ENCODE assay signal across 18 cellular contexts in the genomic region with DNA sequence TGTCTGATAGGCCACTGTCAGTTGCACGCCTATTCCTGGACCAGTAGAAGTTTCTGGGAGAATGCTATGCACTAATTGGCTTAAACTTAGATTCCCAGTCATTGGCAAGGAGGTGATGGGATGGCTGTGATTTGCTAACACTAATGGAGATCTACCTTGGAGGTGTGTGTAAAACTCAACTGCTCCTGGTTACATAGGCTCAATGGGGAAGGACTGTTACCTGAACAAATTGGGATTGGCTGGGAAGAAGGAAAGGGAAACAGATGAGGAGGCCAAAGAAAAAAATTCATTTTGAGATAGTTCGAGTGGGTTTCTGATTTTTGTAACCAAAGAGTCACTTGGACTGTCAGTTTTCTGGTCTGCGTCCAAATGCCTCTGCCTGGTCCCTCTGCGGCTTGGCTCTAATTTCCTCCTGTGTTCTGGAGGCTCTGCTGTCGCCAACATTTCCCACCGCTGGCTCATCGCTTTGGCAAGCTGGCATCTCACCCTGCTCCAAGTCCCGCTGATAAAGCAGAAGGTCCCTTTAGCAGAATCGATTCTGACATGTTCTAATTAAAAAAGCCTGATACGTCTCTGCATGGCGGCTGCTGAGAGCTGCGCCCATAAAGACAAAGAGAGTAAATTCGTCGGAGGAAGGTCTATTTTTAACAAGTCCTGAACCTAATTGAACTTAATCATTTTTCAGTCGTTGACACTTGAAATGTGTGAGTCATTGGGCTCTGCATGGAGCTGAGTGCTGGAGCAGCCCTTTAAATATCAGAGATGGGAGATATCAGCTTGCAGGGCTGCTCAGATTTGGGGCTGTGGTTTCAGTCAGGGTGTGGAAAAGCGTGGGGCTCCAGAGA. TPM values are rescaled to one million over a fixed set of nuclear protein-coding genes. Genes with fewer than 3 reads are reported as not detected.
DNase-seq lines count a peak whose midpoint lies in the region; ATAC-seq, FAIRE-seq and TF ChIP-seq lines count a peak whose summit lies in the region.
"Had no signal": no experiment of that assay in that cellular context is flagged by ENCODE, and none has a peak within 500 bp of the region (broad histone marks: within the 10 kb centered on the region; RNA-seq: fewer than 3 reads in every experiment).

No MANE protein-coding gene starts in this region.

- intact Hi-C loops in adrenal gland (cut with DNase I): no loop called here

- H3K36me3 Mint-ChIP-seq in T-helper 17 cell (ENCODE audit: low read depth): no peaks in the 10 kb centered on the region

- no peak overlapping the region for H3K9ac ChIP-seq in skeletal muscle satellite cell (ENCODE audit: low read depth, low read length)

- H3K27ac Mint-ChIP-seq in T-helper 17 cell: no peak overlapping the region
- H3K27ac Mint-ChIP-seq: stimulated activated naive CD8-positive, alpha-beta T cell treated with anti-CD3 and anti-CD28 coated beads, Interleukin-15, amount 100 ng/mL, for 72 hours had no signal

- FAIRE-seq in small intestine (lab: Jason Lieb, UNC): no peak
- FAIRE-seq: GM12892 had no signal

- ATAC-seq in gastroesophageal sphincter: no peak
- ATAC-seq in T-helper 17 cell: no peak
- ATAC-seq in esophagus mucosa: no peak
- ATAC-seq: stimulated activated naive CD8-positive, alpha-beta T cell treated with anti-CD3 and anti-CD28 coated beads, Interleukin-15, amount 100 ng/mL, for 72 hours had no signal

- peak; percentile 13 for DNase-seq in HT1080 (ENCODE audit: low read depth)
- peak; percentile 55 to 90 (median 84) for DNase-seq in adrenal gland
- DNase-seq in T-helper 17 cell: no peak
- no peak for DNase-seq in small intestine
- DNase-seq: activated CD4-positive, alpha-beta T cell treated with anti-CD3 and anti-CD28 coated beads, Interleukin-2, amount 50 U/mL, for 1 hour; activated gamma-delta T cell; colonic mucosa; Kasumi-1; NCI-H526; ovary; stimulated activated CD4-positive, alpha-beta T cell treated with anti-CD3 and anti-CD28 coated beads, Interleukin-2, amount 100 ng/mL, for 48 hours; stimulated activated naive CD8-positive, alpha-beta T cell treated with anti-CD3 and anti-CD28 coated beads, Interleukin-15, amount 100 ng/mL, for 72 hours; T-helper 1 cell had no signal

- WGBS in adrenal gland, 4 donors: 30 to 48% (median 39%) methylated on average over 16 of the region's 16 CpGs
- WGBS in gastroesophageal sphincter (ENCODE audit: low coverage in 1 of 2), 2 donors: 33 to 42% methylated on average over 5 to 14 of the region's 16 CpGs
- 62 to 74% (median 73%) methylated on average over 16 of the region's 16 CpGs for WGBS in small intestine, 3 donors

- H3K27me3 Mint-ChIP-seq in T-helper 17 cell: peaks cover 38% of the 10 kb centered on the region

- TF ChIP-seq POLR2A in adrenal gland (IDR thresholded peaks at IDR 0.05): no peak
- TF ChIP-seq POLR2A in gastroesophageal sphincter (IDR thresholded peaks at IDR 0.05): no peak

- H3K4me3 ChIP-seq in adrenal gland (no peak overlapping the region), gastroesophageal sphincter (no peak overlapping the region), skeletal muscle satellite cell (ENCODE audit: low read length) (no peak overlapping the region), small intestine (ENCODE audit: low read depth in 1 of 2, low read length in 2 of 2) (no peak overlapping the region)
- H3K4me3 ChIP-seq: colonic mucosa, lung, ovary had no signal

- TF ChIP-seq EP300 in gastroesophageal sphincter (IDR thresholded peaks at IDR 0.05): no peak

- H3K9me3 ChIP-seq in adrenal gland (replicated peaks in 1 of 3): no peaks in the 10 kb centered on the region
- H3K9me3 ChIP-seq in gastroesophageal sphincter: no peaks in the 10 kb centered on the region
- H3K9me3 ChIP-seq in skeletal muscle satellite cell (replicated peaks; ENCODE audit: low read length): no peaks in the 10 kb centered on the region
- no peaks in the 10 kb centered on the region for H3K9me3 ChIP-seq in T-helper 17 cell (ENCODE audit: control insufficient read depth, low read length, poor library complexity, severe bottlenecking)
- H3K9me3 ChIP-seq in small intestine (ENCODE audit: control insufficient read depth, low read depth): no peaks in the 10 kb centered on the region
- H3K9me3 ChIP-seq: colonic mucosa, ovary had no signal

- peak overlapping the region; percentile 12 for H3K4me2 ChIP-seq in skeletal muscle satellite cell (ENCODE audit: low read length)

- H3K27me3 ChIP-seq in adrenal gland: no peaks in the 10 kb centered on the region
- H3K27me3 ChIP-seq in gastroesophageal sphincter: no peaks in the 10 kb centered on the region
- H3K27me3 ChIP-seq in skeletal muscle satellite cell (ENCODE audit: control insufficient read depth, insufficient read depth, low read length): peaks cover 65% of the 10 kb centered on the region
- H3K27me3 ChIP-seq in small intestine (ENCODE audit: control insufficient read depth in 2 of 2, insufficient read depth in 2 of 2, low read length in 2 of 2): no peaks in the 10 kb centered on the region
- H3K27me3 ChIP-seq: colonic mucosa, ovary had no signal

- peak overlapping the region in 4 of 5 donors; percentile 11 to 63 (median 31) for H3K27ac ChIP-seq in adrenal gland
- H3K27ac ChIP-seq in gastroesophageal sphincter: peak overlapping the region in 3 of 4 donors; percentile 21 to 61 (median 59)
- no peak overlapping the region for H3K27ac ChIP-seq in small intestine (ENCODE audit: low read depth in 1 of 2, low read length in 1 of 2)
- H3K27ac ChIP-seq: colonic mucosa, ovary had no signal

- no peaks in the 10 kb centered on the region for H3K36me3 ChIP-seq in adrenal gland (replicated peaks in 1 of 2)
- H3K36me3 ChIP-seq in gastroesophageal sphincter: no peaks in the 10 kb centered on the region
- H3K36me3 ChIP-seq in skeletal muscle satellite cell (ENCODE audit: insufficient read depth, low read length): no peaks in the 10 kb centered on the region
- H3K36me3 ChIP-seq in small intestine (ENCODE audit: control insufficient read depth in 2 of 2, insufficient read depth in 2 of 2, low read length in 2 of 2): no peaks in the 10 kb centered on the region
- H3K36me3 ChIP-seq: colonic mucosa, ovary had no signal

- no peak for TF ChIP-seq CTCF in adrenal gland (IDR thresholded peaks at IDR 0.05)
- TF ChIP-seq CTCF in gastroesophageal sphincter (IDR thresholded peaks at IDR 0.05): no peak

- peaks cover 17 to 34% of the 10 kb centered on the region in 2 donors for H3K4me1 ChIP-seq in adrenal gland (replicated peaks in 1 of 2)
- H3K4me1 ChIP-seq in gastroesophageal sphincter: peaks cover 0 to 26% (median 0%) of the 10 kb centered on the region in 3 donors
- H3K4me1 ChIP-seq in skeletal muscle satellite cell (ENCODE audit: control insufficient read depth, insufficient read depth, low read length): peaks cover 6% of the 10 kb centered on the region
- no peaks in the 10 kb centered on the region for H3K4me1 ChIP-seq in small intestine (ENCODE audit: control insufficient read depth in 2 of 2, insufficient read depth in 1 of 2, low read depth in 1 of 2, low read length in 1 of 2)
- H3K4me1 ChIP-seq: colonic mucosa had no signal

- H3K4me1 Mint-ChIP-seq in T-helper 17 cell: peaks cover 5% of the 10 kb centered on the region

- no peak overlapping the region for H3K4me3 Mint-ChIP-seq in T-helper 17 cell
- H3K4me3 Mint-ChIP-seq: stimulated activated naive CD8-positive, alpha-beta T cell treated with anti-CD3 and anti-CD28 coated beads, Interleukin-15, amount 100 ng/mL, for 72 hours had no signal

RNA-seq across cellular contexts. Expression of gene CCDC63, which starts 2.0 kb away (rescaled TPM):
- not detected in 2 replicates for total RNA-seq in HT1080 (2014; rRNA removed; shearing (Covaris generic))
- 0.08 TPM in 2 replicates for polyA plus RNA-seq in HT1080 (2015; cell fraction: cytosol; rRNA removed)
- polyA plus RNA-seq in HT1080 (2015; cell fraction: nucleus; rRNA removed): not detected in 2 replicates
- not detected for total RNA-seq in adrenal gland
- polyA plus RNA-seq in adrenal gland: not detected
- not detected for total RNA-seq in gastroesophageal sphincter
- total RNA-seq in skeletal muscle satellite cell (2012; rRNA removed): not detected in 2 replicates
- not detected for total RNA-seq in T-helper 17 cell
- not detected for total RNA-seq in esophagus mucosa
- not detected for polyA plus RNA-seq in small intestine
- total RNA-seq: colonic mucosa, lung, ovary had no signal
- polyA plus RNA-seq: lung, ovary had no signal

Comparison
In these comparisons a context has a peak if more than half of its experiments do, and no peak if none do; other contexts are left out.
1. DNase-seq: peak in HT1080 (single experiment) and adrenal gland (7 of 7); none in T-helper 17 cell (0 of 3) and small intestine (single experiment).
2. H3K27ac ChIP-seq: peak in adrenal gland (4 of 5) and gastroesophageal sphincter (3 of 4); none in small intestine (0 of 2).